19 cellular contexts compared by ENCODE assay signal in genomic region chr3:187969581-187969950, GRCh38.
DNase-seq lines count a peak whose midpoint lies in the region; ATAC-seq, FAIRE-seq and TF ChIP-seq lines count a peak whose summit lies in the region.
"Had no signal": no experiment of that assay in that cellular context is flagged by ENCODE, and none has a peak within 500 bp of the region (broad histone marks: within the 10 kb centered on the region; RNA-seq: fewer than 3 reads in every experiment).

No MANE protein-coding gene starts in this region.

- 87% methylated on average over 3 of the region's 3 CpGs for WGBS in A549 (ENCODE audit: missing lambda C conversion rate)

- H2AFZ ChIP-seq in OCI-LY7 (ENCODE audit: low read length): no peak overlapping the region

- no peak for TF ChIP-seq CTCF in A549 (IDR thresholded peaks at IDR 0.05)
- TF ChIP-seq CTCF in OCI-LY7 (conservative IDR thresholded peaks at IDR 0.05; ENCODE audit: low read length): no peak
- TF ChIP-seq CTCF in neutrophil (IDR thresholded peaks at IDR 0.05): no peak
- TF ChIP-seq CTCF in gastrocnemius medialis (IDR thresholded peaks at IDR 0.05 in 4 of 5, conservative IDR thresholded peaks at IDR 0.05 in 1 of 5): no peak

- H3K4me3 ChIP-seq in A549: no peak overlapping the region
- peak overlapping the region; percentile 41 for H3K4me3 ChIP-seq in OCI-LY7 (ENCODE audit: low read depth, low read length, poor library complexity, severe bottlenecking)
- no peak overlapping the region for H3K4me3 ChIP-seq in neutrophil (ENCODE audit: low read depth in 1 of 2, low read length in 1 of 2)
- no peak overlapping the region for H3K4me3 ChIP-seq in gastrocnemius medialis
- H3K4me3 ChIP-seq: HAP-1 had no signal

- H3K9me3 ChIP-seq in A549 (no peaks in the 10 kb centered on the region), OCI-LY7 (ENCODE audit: low read length) (no peaks in the 10 kb centered on the region), neutrophil (no peaks in the 10 kb centered on the region), gastrocnemius medialis (no peaks in the 10 kb centered on the region)
- H3K9me3 ChIP-seq: HAP-1, SK-N-SH had no signal

- H3K4me2 ChIP-seq in A549 (no peak overlapping the region), OCI-LY7 (ENCODE audit: low read length) (peak overlapping the region; percentile 86)
- H3K4me2 ChIP-seq: SK-N-SH had no signal

- DNase-seq in A549 (ENCODE audit: low read depth in 1 of 2, low spot score in 1 of 2): no peak
- peak; percentile 64 for DNase-seq in Caki2 (ENCODE audit: low read depth)
- DNase-seq in OCI-LY7 (ENCODE audit: low spot score): peak; percentile 96
- DNase-seq in gastrocnemius medialis: no peak
- DNase-seq in NCI-H2227 (lab: John Stamatoyannopoulos, UW; ENCODE audit: unreplicated experiment): no peak
- DNase-seq in MV-4-11 (lab: John Stamatoyannopoulos, UW): no peak
- DNase-seq: CD8-positive, alpha-beta memory T cell; DMS79 treated with DMSO at 0.1 percent for 48 hours; NCI-H1417 treated with DMSO at 0.1 percent for 48 hours; NCI-H1930; NCI-H2171 treated with DMSO at 0.1 percent for 48 hours; NCI-H510A; NCI-H774; SHP77; SK-N-SH had no signal

- H3K79me2 ChIP-seq in OCI-LY7 (ENCODE audit: insufficient read depth, low read depth, low read length): peaks cover 47% of the 10 kb centered on the region; the same call in 1 of the 2 replicates

- H3K27ac ChIP-seq in A549: peak overlapping the region; percentile 29 to 56; a peak in 4 of 6 replicates
- peak overlapping the region; percentile 99 for H3K27ac ChIP-seq in OCI-LY7 (ENCODE audit: low read depth, low read length, poor library complexity, severe bottlenecking)
- peak overlapping the region; percentile 90 for H3K27ac ChIP-seq in neutrophil
- H3K27ac ChIP-seq in gastrocnemius medialis: peak overlapping the region in 1 of 4 donors; percentile 19

- peaks cover 10% of the 10 kb centered on the region; the same call in 1 of the 2 replicates for H3K36me3 ChIP-seq in OCI-LY7 (ENCODE audit: insufficient read depth, low read length)
- no peaks in the 10 kb centered on the region for H3K36me3 ChIP-seq in neutrophil
- no peaks in the 10 kb centered on the region for H3K36me3 ChIP-seq in gastrocnemius medialis
- H3K36me3 ChIP-seq: HAP-1 had no signal

- CTCF ChIA-PET in A549 (lab: Yijun Ruan, JAX): interaction anchor here (1.6 kb wide), 1 partner anchor 52 kb away, joined by 5 read pairs; no protein-coding TSS in a partner anchor
- CTCF ChIA-PET in OCI-LY7 (lab: Charles Lee; ENCODE audit: unreplicated experiment): interaction anchor here (0.6 to 2.1 kb wide), 3 partner anchors 23 to 224 kb away, joined by 3 to 5 read pairs (median 3); partner anchors contain the start of gene BCL6

- H3K27me3 ChIP-seq in neutrophil (no peaks in the 10 kb centered on the region), gastrocnemius medialis (no peaks in the 10 kb centered on the region)

- POLR2A ChIA-PET in A549 (lab: Yijun Ruan, JAX): no interaction called here
- POLR2A ChIA-PET in OCI-LY7 (lab: Charles Lee): interaction anchor here (0.8 to 18.1 kb wide), 17 partner anchors 6 to 417 kb away, joined by 3 to 1356 read pairs (median 13); partner anchors contain the start of gene BCL6

- BruUV-seq in OCI-LY7 (replicated peaks; lab: Mats Ljungman, UMichigan): no TSS peak

- H4K20me1 ChIP-seq in OCI-LY7 (ENCODE audit: insufficient read depth, low read length): no peaks in the 10 kb centered on the region

- no peak for TF ChIP-seq RAD21 in A549 (conservative IDR thresholded peaks at IDR 0.05 in 1 of 2, IDR thresholded peaks at IDR 0.05 in 1 of 2)

- no peaks in the 10 kb centered on the region for H3K9me2 ChIP-seq in OCI-LY7 (ENCODE audit: insufficient read depth, low read length)
- H3K9me2 ChIP-seq: SK-N-SH had no signal

- in situ Hi-C loops in Caki2 (cut with HindIII; ENCODE audit: low pct_unique_long_range_greater_than_20kb, low sequenced_read_pairs) (no loop called here), gastrocnemius medialis (cut with MboI; ENCODE audit: low sequenced_read_pairs in 4 of 4) (no loop called here)

- H3K4me1 ChIP-seq in A549 (peaks cover 31% of the 10 kb centered on the region), OCI-LY7 (ENCODE audit: insufficient read depth, low read length, poor library complexity, severe bottlenecking) (peaks cover 99% of the 10 kb centered on the region), neutrophil (ENCODE audit: control insufficient read depth in 1 of 2, insufficient read depth in 1 of 2, low read depth in 1 of 2, low read length in 1 of 2) (peaks cover 62 to 66% of the 10 kb centered on the region in 2 experiments), gastrocnemius medialis (peaks cover 12 to 33% of the 10 kb centered on the region in 2 donors)
- H3K4me1 ChIP-seq: HAP-1 had no signal

- ATAC-seq in A549 (no peak), gastrocnemius medialis (no peak)
- ATAC-seq: Panc1 had no signal

- no peak for FAIRE-seq in A549 (lab: Jason Lieb, UNC)
- FAIRE-seq: G401.6 had no signal

- no peak for TF ChIP-seq POLR2A in A549 (IDR thresholded peaks at IDR 0.05; ENCODE audit: low read length)
- TF ChIP-seq POLR2A in gastrocnemius medialis (IDR thresholded peaks at IDR 0.05): no peak

- intact Hi-C loops in OCI-LY7 (cut with micrococcal nuclease; ENCODE audit: unreplicated experiment): loop anchor here (1.0 to 5.0 kb wide), 5 partner anchors 25 to 972 kb away; no protein-coding TSS in a partner anchor
- intact Hi-C loops in gastrocnemius medialis (cut with DNase I; ENCODE audit: low total_unique reads): no loop called here

- no peak for TF ChIP-seq EP300 in A549 (IDR thresholded peaks at IDR 0.05)

TF ChIP-seq in A549, 52 proteins besides CTCF, POLR2A, EP300 and RAD21:
- no peak for TF ChIP-seq EHF (CRISPR knock-in tag; IDR thresholded peaks at IDR 0.05)
- no peak for TF ChIP-seq RARB (CRISPR knock-in tag; IDR thresholded peaks at IDR 0.05)
- no peak for TF ChIP-seq JUNB (IDR thresholded peaks at IDR 0.05)
- no peak for TF ChIP-seq ESRRA (IDR thresholded peaks at IDR 0.05; ENCODE audit: borderline replicate concordance, low read length)
- no peak for TF ChIP-seq HOXB13 (CRISPR knock-in tag; IDR thresholded peaks at IDR 0.05; ENCODE audit: low read depth)
- no peak for TF ChIP-seq ELK1 (IDR thresholded peaks at IDR 0.05; ENCODE audit: low read depth, low read length)
- no peak for TF ChIP-seq FOSB (CRISPR knock-in tag; IDR thresholded peaks at IDR 0.05)
- no peak for TF ChIP-seq SMC3 (IDR thresholded peaks at IDR 0.05)

Comparison
In these comparisons a context has a peak if more than half of its experiments do, and no peak if none do; other contexts are left out.
1. DNase-seq: peak in Caki2 (single experiment) and OCI-LY7 (single experiment); none in A549 (0 of 2), gastrocnemius medialis (0 of 2), NCI-H2227 (single experiment) and MV-4-11 (single experiment).